ENCODE assay signal across 22 cellular contexts in the genomic region with DNA sequence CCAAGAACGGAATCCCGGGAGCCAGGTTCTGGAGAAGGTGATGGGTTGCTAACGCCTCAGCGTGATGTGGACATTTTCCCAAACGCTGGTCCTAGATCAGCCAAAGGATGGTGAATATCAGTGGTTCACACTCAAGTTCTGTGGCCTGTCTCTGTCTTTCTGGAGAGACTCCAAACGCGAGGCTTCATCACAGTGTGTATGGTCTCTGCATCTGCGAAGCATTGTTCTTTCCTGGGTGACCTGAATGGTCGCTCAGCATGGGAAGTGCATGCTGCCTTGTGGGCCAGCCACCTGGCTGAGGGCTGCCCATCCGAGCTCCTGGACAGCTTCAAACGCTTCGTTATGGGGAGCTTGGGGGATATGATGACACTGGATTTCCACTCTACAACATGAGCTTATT.
DNase-seq lines count a peak whose midpoint lies in the region; TF ChIP-seq lines count a peak whose summit lies in the region.
"Had no signal": no experiment of that assay in that cellular context is flagged by ENCODE, and none has a peak within 500 bp of the region (broad histone marks: within the 10 kb centered on the region; RNA-seq: fewer than 3 reads in every experiment).

No MANE protein-coding gene starts in this region.

- H3K9me3 Mint-ChIP-seq in osteocyte (ENCODE audit: unreplicated experiment), result peaks cover 51% of the 10 kb centered on the region
- H3K9me3 Mint-ChIP-seq in type B pancreatic cell, result peaks cover 10% of the 10 kb centered on the region
- peaks cover 97% of the 10 kb centered on the region for H3K9me3 Mint-ChIP-seq in endodermal cell
- H3K9me3 Mint-ChIP-seq: CD4-positive, alpha-beta T cell; CD8-positive, alpha-beta memory T cell had no signal

- peaks cover 38% of the 10 kb centered on the region for H3K9me3 ChIP-seq in endodermal cell (ENCODE audit: control insufficient read depth, low read length)
- H3K9me3 ChIP-seq: A549 had no signal

- no peak for TF ChIP-seq CTCF in osteocyte (IDR thresholded peaks at IDR 0.05)
- TF ChIP-seq CTCF in type B pancreatic cell (conservative IDR thresholded peaks at IDR 0.05), result no peak
- TF ChIP-seq CTCF in endodermal cell (conservative IDR thresholded peaks at IDR 0.05), result no peak
- no peak for TF ChIP-seq CTCF in foreskin fibroblast (IDR thresholded peaks at IDR 0.05; ENCODE audit: low read depth, low read length)

- 78 to 88% methylated on average over 5 to 12 of the region's 12 CpGs for WGBS in endodermal cell (ENCODE audit: insufficient coverage in 1 of 2, insufficient read length in 1 of 2), 2 experiments

- H3K4me1 ChIP-seq in endodermal cell (ENCODE audit: control insufficient read depth, insufficient read depth, low read length), result no peaks in the 10 kb centered on the region
- H3K4me1 ChIP-seq: A549; BE2C; BLaER1 treated with 17β-estradiol and CSF1 and Interleukin-3, amounts not matched to agents 10 nM and 100 nM had no signal

- no peaks in the 10 kb centered on the region for H3K4me1 Mint-ChIP-seq in osteocyte (ENCODE audit: unreplicated experiment)
- H3K4me1 Mint-ChIP-seq in type B pancreatic cell (ENCODE audit: unreplicated experiment), result no peaks in the 10 kb centered on the region
- H3K4me1 Mint-ChIP-seq in endodermal cell, result no peaks in the 10 kb centered on the region
- H3K4me1 Mint-ChIP-seq: CD14-positive monocyte; CD8-positive, alpha-beta memory T cell; GM23338; H9 had no signal

- H3K4me3 ChIP-seq in endodermal cell (ENCODE audit: low read length) (no peak overlapping the region), foreskin fibroblast (ENCODE audit: low read depth in 1 of 2, low read length in 2 of 2) (no peak overlapping the region)
- H3K4me3 ChIP-seq: A549; BLaER1 treated with 17β-estradiol and CSF1 and Interleukin-3, amounts not matched to agents 10 nM and 100 nM; GM12878; GM23338 had no signal

- no peaks in the 10 kb centered on the region for H3K36me3 Mint-ChIP-seq in osteocyte (ENCODE audit: unreplicated experiment)
- no peaks in the 10 kb centered on the region for H3K36me3 Mint-ChIP-seq in type B pancreatic cell
- no peaks in the 10 kb centered on the region for H3K36me3 Mint-ChIP-seq in endodermal cell (ENCODE audit: low read depth)
- H3K36me3 Mint-ChIP-seq: CD14-positive monocyte; CD8-positive, alpha-beta memory T cell had no signal

- no peak overlapping the region for H3K27ac ChIP-seq in endodermal cell (ENCODE audit: low read depth, low read length)
- H3K27ac ChIP-seq: A549; BLaER1 treated with 17β-estradiol and CSF1 and Interleukin-3, amounts not matched to agents 10 nM and 100 nM had no signal

- no peak overlapping the region for H3K9ac ChIP-seq in endodermal cell (ENCODE audit: extremely low read depth, low read length, poor library complexity, severe bottlenecking)
- H3K9ac ChIP-seq: BLaER1 treated with 17β-estradiol and CSF1 and Interleukin-3, amounts not matched to agents 10 nM and 100 nM had no signal

- peak; percentile 8 for DNase-seq in activated effector memory CD4-positive, alpha-beta T cell treated with anti-CD3 and anti-CD28 coated beads, Interleukin-2, amount 50 U/mL, for 16 hours
- no peak for DNase-seq in activated effector memory CD4-positive, alpha-beta T cell treated with Interleukin-2 at 50 U/mL for 16 hours
- DNase-seq in islet precursor cell, result peak; percentile 13
- DNase-seq in osteocyte (ENCODE audit: extremely low spot score, unreplicated experiment), result peak; percentile 68
- DNase-seq in type B pancreatic cell (ENCODE audit: extremely low spot score, unreplicated experiment), result peak; percentile 27
- no peak for DNase-seq in DMS53 treated with DMSO at 0.1 percent for 48 hours (lab: John Stamatoyannopoulos, UW; ENCODE audit: unreplicated experiment)
- DNase-seq in endodermal cell, result no peak
- no peak for DNase-seq in foreskin fibroblast
- DNase-seq: 8988T; ACHN; AML-193; BE2C; CD4-positive, alpha-beta T cell; CD8-positive, alpha-beta memory T cell; DMS53; DND-41; H9 had no signal

- H3K27ac Mint-ChIP-seq in osteocyte (ENCODE audit: unreplicated experiment), result no peak overlapping the region
- H3K27ac Mint-ChIP-seq in type B pancreatic cell, result no peak overlapping the region
- H3K27ac Mint-ChIP-seq in endodermal cell, result no peak overlapping the region
- H3K27ac Mint-ChIP-seq: CD14-positive monocyte; CD4-positive, alpha-beta T cell; CD8-positive, alpha-beta memory T cell; GM23338 had no signal

- no peaks in the 10 kb centered on the region for H3K36me3 ChIP-seq in endodermal cell (ENCODE audit: control insufficient read depth, insufficient read depth, low read length)
- H3K36me3 ChIP-seq: BE2C; BLaER1 treated with 17β-estradiol and CSF1 and Interleukin-3, amounts not matched to agents 10 nM and 100 nM had no signal

- H3K27me3 Mint-ChIP-seq in osteocyte (ENCODE audit: unreplicated experiment), result no peaks in the 10 kb centered on the region
- H3K27me3 Mint-ChIP-seq in type B pancreatic cell, result no peaks in the 10 kb centered on the region
- no peaks in the 10 kb centered on the region for H3K27me3 Mint-ChIP-seq in endodermal cell (ENCODE audit: insufficient read depth)

- H3K4me3 Mint-ChIP-seq in osteocyte (ENCODE audit: unreplicated experiment) (no peak overlapping the region), type B pancreatic cell (no peak overlapping the region), endodermal cell (no peak overlapping the region)
- H3K4me3 Mint-ChIP-seq: CD14-positive monocyte; CD4-positive, alpha-beta T cell; CD8-positive, alpha-beta memory T cell; GM23338; H9 had no signal

- no peaks in the 10 kb centered on the region for H3K27me3 ChIP-seq in endodermal cell (ENCODE audit: control insufficient read depth, insufficient read depth, low read length, poor library complexity, severe bottlenecking)
- H3K27me3 ChIP-seq: BE2C; BLaER1 treated with 17β-estradiol and CSF1 and Interleukin-3, amounts not matched to agents 10 nM and 100 nM had no signal

Comparison
In these comparisons a context has a peak if more than half of its experiments do, and no peak if none do; other contexts are left out.
1. DNase-seq: peak in activated effector memory CD4-positive, alpha-beta T cell treated with anti-CD3 and anti-CD28 coated beads, Interleukin-2, amount 50 U/mL, for 16 hours (single experiment), islet precursor cell (single experiment), osteocyte (single experiment) and type B pancreatic cell (single experiment); none in activated effector memory CD4-positive, alpha-beta T cell treated with Interleukin-2 at 50 U/mL for 16 hours (single experiment), DMS53 treated with DMSO at 0.1 percent for 48 hours (single experiment), endodermal cell (single experiment) and foreskin fibroblast (0 of 2).